ENCODE assay signal across 8 cellular contexts in the genomic region with DNA sequence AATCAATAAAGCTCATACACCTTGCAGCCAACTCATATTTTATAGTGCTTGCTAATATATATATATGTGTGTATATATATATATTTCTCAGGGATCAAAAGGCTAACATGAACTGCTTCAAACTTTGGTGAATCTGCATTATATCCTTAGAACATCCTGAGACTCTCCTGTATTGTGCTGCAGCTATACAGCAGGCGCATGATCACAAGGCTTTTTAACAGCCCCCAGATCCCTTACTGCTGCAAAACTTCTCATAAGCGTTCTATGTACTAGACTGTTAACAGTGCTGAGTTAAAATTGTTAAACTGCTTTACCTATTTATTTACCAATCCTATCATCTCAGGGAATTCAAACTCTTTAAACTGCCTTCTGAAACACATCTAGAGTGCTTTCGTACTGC. TPM values are rescaled to one million over a fixed set of nuclear protein-coding genes. Genes with fewer than 3 reads are reported as not detected.
DNase-seq lines count a peak whose midpoint lies in the region; TF ChIP-seq lines count a peak whose summit lies in the region.

No MANE protein-coding gene starts in this region.

- H3K4me1 Mint-ChIP-seq in T-helper 2 cell treated with Interferon-gamma antibody and Interleukin-4, amounts not matched to agents 5 μg/mL and 100 μg/mL, for 36 hours (ENCODE audit: low read depth): peaks cover 33% of the 10 kb centered on the region
- H3K4me1 Mint-ChIP-seq in glutamatergic neuron (ENCODE audit: low read depth, unreplicated experiment): peaks cover 5% of the 10 kb centered on the region

- peak overlapping the region; percentile 99 for H3K4me3 Mint-ChIP-seq in T-helper 2 cell treated with Interferon-gamma antibody and Interleukin-4, amounts not matched to agents 5 μg/mL and 100 μg/mL, for 36 hours
- peak overlapping the region; percentile 98 for H3K4me3 Mint-ChIP-seq in glutamatergic neuron (ENCODE audit: unreplicated experiment)

- peak overlapping the region; percentile 98 for H3K27ac Mint-ChIP-seq in T-helper 2 cell treated with Interferon-gamma antibody and Interleukin-4, amounts not matched to agents 5 μg/mL and 100 μg/mL, for 36 hours
- peak overlapping the region; percentile 99 for H3K27ac Mint-ChIP-seq in glutamatergic neuron (ENCODE audit: unreplicated experiment)

- peaks cover 9% of the 10 kb centered on the region for H3K36me3 Mint-ChIP-seq in T-helper 2 cell treated with Interferon-gamma antibody and Interleukin-4, amounts not matched to agents 5 μg/mL and 100 μg/mL, for 36 hours (ENCODE audit: low read depth)
- no peaks in the 10 kb centered on the region for H3K36me3 Mint-ChIP-seq in glutamatergic neuron (ENCODE audit: unreplicated experiment)

- H3K4me3 ChIP-seq in skin epidermis: peak overlapping the region; percentile 76 to 91 (median 83)

- peak overlapping the region in 3 of 21 experiments; percentile 87 to 95 (median 92) for H3K27ac ChIP-seq in skin epidermis

- TF ChIP-seq CTCF in glutamatergic neuron (IDR thresholded peaks at IDR 0.05; ENCODE audit: partially characterized antibody, unreplicated experiment): no peak

- H3K9me3 Mint-ChIP-seq in T-helper 2 cell treated with Interferon-gamma antibody and Interleukin-4, amounts not matched to agents 5 μg/mL and 100 μg/mL, for 36 hours: no peaks in the 10 kb centered on the region
- peaks cover 7% of the 10 kb centered on the region for H3K9me3 Mint-ChIP-seq in glutamatergic neuron (ENCODE audit: unreplicated experiment)

- no peaks in the 10 kb centered on the region for H3K27me3 Mint-ChIP-seq in T-helper 2 cell treated with Interferon-gamma antibody and Interleukin-4, amounts not matched to agents 5 μg/mL and 100 μg/mL, for 36 hours (ENCODE audit: low read depth)
- H3K27me3 Mint-ChIP-seq in glutamatergic neuron (ENCODE audit: unreplicated experiment): peaks cover 7% of the 10 kb centered on the region

- DNase-seq in SIG-M5 treated with dmso at 0.1 percent for 504 hours (lab: John Stamatoyannopoulos, UW; ENCODE audit: unreplicated experiment): peak; percentile 16
- no peak for DNase-seq in SIG-M5 (lab: John Stamatoyannopoulos, UW)
- DNase-seq in T-helper 2 cell treated with Interferon-gamma antibody and Interleukin-4, amounts not matched to agents 5 μg/mL and 100 μg/mL, for 36 hours (ENCODE audit: low spot score): no peak
- DNase-seq in glutamatergic neuron: no peak
- DNase-seq in effector CD8-positive, alpha-beta T cell (lab: John Stamatoyannopoulos, UW): no peak
- no peak for DNase-seq in T1000 (lab: John Stamatoyannopoulos, UW)
- no peak for DNase-seq in activated gamma-delta T cell treated with Interleukin-2 at 50 U/mL for 16 hours

RNA-seq across cellular contexts. Expression of a gene that starts 1.3 kb away (rescaled TPM):
- total RNA-seq in glutamatergic neuron (ENCODE audit: unreplicated experiment): 62.6 TPM

RNA-seq across cellular contexts. Expression of a gene that starts 55.4 kb away (rescaled TPM):
- 1.3 TPM for total RNA-seq in glutamatergic neuron (ENCODE audit: unreplicated experiment)
